Comparison of ENCODE assay signal across 21 cellular contexts in the genomic region with DNA sequence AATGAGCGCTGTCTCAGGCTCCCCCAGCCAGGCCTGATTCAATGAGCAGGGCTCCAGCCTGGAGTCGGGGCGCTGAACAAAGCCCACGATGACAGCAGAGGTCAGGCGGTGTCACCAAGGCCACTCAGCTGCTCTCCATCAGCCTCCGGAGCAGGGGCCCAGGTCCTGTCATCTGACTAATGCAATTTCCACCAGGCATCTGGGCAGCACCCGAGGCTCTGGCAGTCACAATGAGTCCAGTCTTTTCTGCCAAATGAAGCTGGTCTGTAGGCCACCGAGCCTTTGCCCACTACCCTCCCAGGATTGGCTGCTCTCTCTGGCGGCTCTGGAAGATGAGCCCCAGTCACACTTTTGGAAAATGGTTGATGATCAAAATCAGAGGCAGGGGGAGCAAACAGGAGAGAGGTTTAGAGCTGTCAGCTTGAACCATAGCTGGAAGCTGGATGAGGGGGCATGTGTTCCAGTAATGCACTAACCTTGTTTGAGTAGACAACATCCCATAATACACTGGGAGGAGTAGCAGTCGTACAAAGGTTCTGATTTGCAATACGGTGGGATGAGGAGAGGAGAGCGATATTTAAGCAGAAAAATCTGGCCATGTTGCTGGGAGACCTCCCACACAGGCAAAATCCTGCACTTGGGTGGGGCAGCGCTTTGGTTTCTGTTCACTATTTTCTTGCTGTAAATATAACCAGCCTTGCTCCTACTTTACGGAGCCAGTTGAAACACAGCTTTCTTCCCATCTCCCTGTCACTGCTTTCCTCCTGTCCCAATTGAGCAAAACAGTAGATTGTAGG.
DNase-seq lines count a peak whose midpoint lies in the region; TF ChIP-seq lines count a peak whose summit lies in the region.
"Had no signal": no experiment of that assay in that cellular context is flagged by ENCODE, and none has a peak within 500 bp of the region (broad histone marks: within the 10 kb centered on the region; RNA-seq: fewer than 3 reads in every experiment).

No MANE protein-coding gene starts in this region.

- peaks cover 6% of the 10 kb centered on the region for H3K4me1 ChIP-seq in suprapubic skin
- H3K4me1 ChIP-seq: parathyroid adenoma, uterus had no signal

- H3K9me3 ChIP-seq in suprapubic skin = no peaks in the 10 kb centered on the region
- H3K9me3 ChIP-seq: uterus had no signal

- TF ChIP-seq EP300 in suprapubic skin (IDR thresholded peaks at IDR 0.05) = no peak

- 55% methylated on average over 14 of the region's 14 CpGs for WGBS in suprapubic skin

- CTCF ChIA-PET in Calu3 (lab: Charles Lee) = interaction anchor here (0.6 kb wide), 1 partner anchor 22 kb away, joined by 5 read pairs; no protein-coding TSS in a partner anchor

- DNase-seq in NCI-H82 (lab: John Stamatoyannopoulos, UW) = peak; percentile 38
- DNase-seq in NCI-H82 treated with DMSO at 0.1 percent for 48 hours (lab: John Stamatoyannopoulos, UW; ENCODE audit: unreplicated experiment) = no peak
- DNase-seq in globus pallidus (ENCODE audit: low spot score) = peak; percentile 58
- DNase-seq in left kidney (ENCODE audit: low read depth, low spot score) = peak; percentile 54
- DNase-seq in suprapubic skin (ENCODE audit: low spot score in 2 of 2) = no peak
- DNase-seq in SKM-1 treated with dmso at 0.1 percent for 144 hours (lab: John Stamatoyannopoulos, UW; ENCODE audit: unreplicated experiment) = no peak
- no peak for DNase-seq in Calu3
- no peak for DNase-seq in activated CD4-positive, alpha-beta T cell treated with anti-CD3 and anti-CD28 coated beads for 1 hour
- DNase-seq: 8988T; activated CD4-positive, alpha-beta T cell treated with anti-CD3 and anti-CD28 coated beads for 4 hours; brain microvascular endothelial cell; NCI-H1436 treated with DMSO at 0.1 percent for 48 hours; NCI-H2171 treated with DMSO at 0.1 percent for 48 hours; PC-3; small intestine; stimulated activated CD4-positive, alpha-beta T cell treated with anti-CD3 and anti-CD28 coated beads, Interleukin-4, amount 100 ng/mL, for 1 hour; SW 1271; uterus had no signal

- TF ChIP-seq POLR2A in suprapubic skin (IDR thresholded peaks at IDR 0.05) = no peak

- no peak overlapping the region for H3K27ac Mint-ChIP-seq in Calu3 (ENCODE audit: unreplicated experiment)
- H3K27ac Mint-ChIP-seq: activated T-helper 17 cell treated with anti-CD3 and anti-CD28 coated beads, Interleukin-2, amount 50 U/mL, for 72 hours; CD14-positive monocyte had no signal

- no peaks in the 10 kb centered on the region for H3K36me3 Mint-ChIP-seq in Calu3 (ENCODE audit: insufficient read depth, unreplicated experiment)
- H3K36me3 Mint-ChIP-seq: CD14-positive monocyte had no signal

- no peak overlapping the region for H3K4me3 ChIP-seq in suprapubic skin
- H3K4me3 ChIP-seq: uterus had no signal

- H3K27me3 ChIP-seq in suprapubic skin = no peaks in the 10 kb centered on the region
- H3K27me3 ChIP-seq: brain microvascular endothelial cell, uterus had no signal

- no TSS peak for BruUV-seq in Calu3 (replicated peaks; lab: Mats Ljungman, UMichigan)

- H3K36me3 ChIP-seq in suprapubic skin = no peaks in the 10 kb centered on the region
- H3K36me3 ChIP-seq: brain microvascular endothelial cell, uterus had no signal

- no peaks in the 10 kb centered on the region for H3K4me1 Mint-ChIP-seq in Calu3 (ENCODE audit: low read depth, unreplicated experiment)
- H3K4me1 Mint-ChIP-seq: activated T-helper 17 cell treated with anti-CD3 and anti-CD28 coated beads, Interleukin-2, amount 50 U/mL, for 72 hours; CD14-positive monocyte had no signal

- TF ChIP-seq CTCF in suprapubic skin (IDR thresholded peaks at IDR 0.05) (no peak), Calu3 (IDR thresholded peaks at IDR 0.05; ENCODE audit: unreplicated experiment) (no peak)

- H3K9me3 Mint-ChIP-seq in Calu3 (ENCODE audit: low read depth, unreplicated experiment) = no peaks in the 10 kb centered on the region
- H3K9me3 Mint-ChIP-seq: activated T-helper 17 cell treated with anti-CD3 and anti-CD28 coated beads, Interleukin-2, amount 50 U/mL, for 72 hours; CD14-positive monocyte had no signal

- H3K27me3 Mint-ChIP-seq in Calu3 (ENCODE audit: unreplicated experiment) = peaks cover 29% of the 10 kb centered on the region
- H3K27me3 Mint-ChIP-seq: activated T-helper 17 cell treated with anti-CD3 and anti-CD28 coated beads, Interleukin-2, amount 50 U/mL, for 72 hours had no signal

- no peak overlapping the region for H3K4me3 Mint-ChIP-seq in Calu3 (ENCODE audit: low read depth, unreplicated experiment)
- H3K4me3 Mint-ChIP-seq: activated T-helper 17 cell treated with anti-CD3 and anti-CD28 coated beads, Interleukin-2, amount 50 U/mL, for 72 hours; CD14-positive monocyte had no signal

- intact Hi-C loops in Calu3 (cut with micrococcal nuclease; ENCODE audit: unreplicated experiment) = no loop called here

- H3K27ac ChIP-seq in suprapubic skin = peak overlapping the region; percentile 15
- H3K27ac ChIP-seq: brain microvascular endothelial cell, parathyroid adenoma, uterus had no signal

Comparison
In these comparisons a context has a peak if more than half of its experiments do, and no peak if none do; other contexts are left out.
1. DNase-seq: peak in NCI-H82 (single experiment), globus pallidus (single experiment) and left kidney (single experiment); none in NCI-H82 treated with DMSO at 0.1 percent for 48 hours (single experiment), suprapubic skin (0 of 2), SKM-1 treated with dmso at 0.1 percent for 144 hours (single experiment), Calu3 (single experiment) and activated CD4-positive, alpha-beta T cell treated with anti-CD3 and anti-CD28 coated beads for 1 hour (single experiment).